ENCODE assay signal across 1 cellular context in the genomic region with DNA sequence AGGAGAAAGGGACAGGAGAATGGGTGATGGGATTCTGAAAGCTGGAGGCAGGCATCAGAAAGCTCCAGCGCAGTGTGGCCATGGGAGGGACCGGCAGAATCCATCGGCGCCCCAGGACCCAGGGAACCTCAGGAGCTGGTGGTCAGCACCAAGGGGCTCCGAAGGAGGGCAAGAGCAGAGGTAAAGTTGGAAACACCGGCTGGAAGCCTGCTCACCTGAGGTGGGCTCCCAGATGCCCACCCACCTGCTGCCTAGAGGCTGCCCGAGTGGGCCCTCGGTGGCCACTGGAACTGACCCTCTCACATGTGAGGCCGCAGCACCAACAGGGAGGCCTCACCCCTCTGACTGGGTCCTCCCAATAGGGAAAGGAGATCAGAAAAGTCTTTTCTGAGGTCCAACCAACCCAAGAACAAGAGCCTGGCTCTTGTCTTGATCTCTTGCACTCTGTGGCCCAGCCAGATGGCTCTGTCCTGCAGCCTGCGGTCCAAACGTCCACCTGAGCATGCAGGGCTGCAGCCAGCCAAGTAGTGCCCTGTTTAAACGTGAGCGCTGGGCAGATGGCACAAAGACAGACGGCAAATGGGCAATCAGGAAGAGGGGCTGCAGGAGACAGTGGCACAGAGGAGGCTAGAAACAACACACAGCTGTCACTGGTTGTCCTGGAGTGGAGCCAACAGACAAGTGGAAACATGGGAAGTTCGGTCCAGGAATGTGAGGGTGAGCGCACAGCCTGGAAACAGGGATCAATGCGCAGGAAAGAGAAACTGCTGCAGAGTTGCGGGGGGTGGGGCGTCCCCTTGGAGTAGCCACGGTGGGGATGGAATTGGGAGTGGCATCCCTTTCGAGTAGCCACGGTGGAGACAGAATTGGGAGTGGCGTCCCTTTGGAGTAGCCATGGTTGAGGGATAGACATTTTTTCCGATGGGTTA.
TF ChIP-seq lines count a peak whose summit lies in the region.

No MANE protein-coding gene starts in this region.

TF ChIP-seq in GM23338, 12 proteins besides CTCF, POLR2A, EP300 and RAD21 (continued from another document):
- TF ChIP-seq, protein P1, sequence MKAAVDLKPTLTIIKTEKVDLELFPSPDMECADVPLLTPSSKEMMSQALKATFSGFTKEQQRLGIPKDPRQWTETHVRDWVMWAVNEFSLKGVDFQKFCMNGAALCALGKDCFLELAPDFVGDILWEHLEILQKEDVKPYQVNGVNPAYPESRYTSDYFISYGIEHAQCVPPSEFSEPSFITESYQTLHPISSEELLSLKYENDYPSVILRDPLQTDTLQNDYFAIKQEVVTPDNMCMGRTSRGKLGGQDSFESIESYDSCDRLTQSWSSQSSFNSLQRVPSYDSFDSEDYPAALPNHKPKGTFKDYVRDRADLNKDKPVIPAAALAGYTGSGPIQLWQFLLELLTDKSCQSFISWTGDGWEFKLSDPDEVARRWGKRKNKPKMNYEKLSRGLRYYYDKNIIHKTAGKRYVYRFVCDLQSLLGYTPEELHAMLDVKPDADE (IDR thresholded peaks at IDR 0.05): no peak
- TF ChIP-seq CREB1 (CRISPR knock-in tag; IDR thresholded peaks at IDR 0.05; ENCODE audit: low read depth) (no peak), EZH2phosphoT487 (IDR thresholded peaks at IDR 0.05; ENCODE audit: unreplicated experiment) (no peak), STAT1 (IDR thresholded peaks at IDR 0.05; ENCODE audit: unreplicated experiment) (no peak), ZNF114 (CRISPR knock-in tag; IDR thresholded peaks at IDR 0.05) (no peak)
- TF ChIP-seq, protein P2, sequence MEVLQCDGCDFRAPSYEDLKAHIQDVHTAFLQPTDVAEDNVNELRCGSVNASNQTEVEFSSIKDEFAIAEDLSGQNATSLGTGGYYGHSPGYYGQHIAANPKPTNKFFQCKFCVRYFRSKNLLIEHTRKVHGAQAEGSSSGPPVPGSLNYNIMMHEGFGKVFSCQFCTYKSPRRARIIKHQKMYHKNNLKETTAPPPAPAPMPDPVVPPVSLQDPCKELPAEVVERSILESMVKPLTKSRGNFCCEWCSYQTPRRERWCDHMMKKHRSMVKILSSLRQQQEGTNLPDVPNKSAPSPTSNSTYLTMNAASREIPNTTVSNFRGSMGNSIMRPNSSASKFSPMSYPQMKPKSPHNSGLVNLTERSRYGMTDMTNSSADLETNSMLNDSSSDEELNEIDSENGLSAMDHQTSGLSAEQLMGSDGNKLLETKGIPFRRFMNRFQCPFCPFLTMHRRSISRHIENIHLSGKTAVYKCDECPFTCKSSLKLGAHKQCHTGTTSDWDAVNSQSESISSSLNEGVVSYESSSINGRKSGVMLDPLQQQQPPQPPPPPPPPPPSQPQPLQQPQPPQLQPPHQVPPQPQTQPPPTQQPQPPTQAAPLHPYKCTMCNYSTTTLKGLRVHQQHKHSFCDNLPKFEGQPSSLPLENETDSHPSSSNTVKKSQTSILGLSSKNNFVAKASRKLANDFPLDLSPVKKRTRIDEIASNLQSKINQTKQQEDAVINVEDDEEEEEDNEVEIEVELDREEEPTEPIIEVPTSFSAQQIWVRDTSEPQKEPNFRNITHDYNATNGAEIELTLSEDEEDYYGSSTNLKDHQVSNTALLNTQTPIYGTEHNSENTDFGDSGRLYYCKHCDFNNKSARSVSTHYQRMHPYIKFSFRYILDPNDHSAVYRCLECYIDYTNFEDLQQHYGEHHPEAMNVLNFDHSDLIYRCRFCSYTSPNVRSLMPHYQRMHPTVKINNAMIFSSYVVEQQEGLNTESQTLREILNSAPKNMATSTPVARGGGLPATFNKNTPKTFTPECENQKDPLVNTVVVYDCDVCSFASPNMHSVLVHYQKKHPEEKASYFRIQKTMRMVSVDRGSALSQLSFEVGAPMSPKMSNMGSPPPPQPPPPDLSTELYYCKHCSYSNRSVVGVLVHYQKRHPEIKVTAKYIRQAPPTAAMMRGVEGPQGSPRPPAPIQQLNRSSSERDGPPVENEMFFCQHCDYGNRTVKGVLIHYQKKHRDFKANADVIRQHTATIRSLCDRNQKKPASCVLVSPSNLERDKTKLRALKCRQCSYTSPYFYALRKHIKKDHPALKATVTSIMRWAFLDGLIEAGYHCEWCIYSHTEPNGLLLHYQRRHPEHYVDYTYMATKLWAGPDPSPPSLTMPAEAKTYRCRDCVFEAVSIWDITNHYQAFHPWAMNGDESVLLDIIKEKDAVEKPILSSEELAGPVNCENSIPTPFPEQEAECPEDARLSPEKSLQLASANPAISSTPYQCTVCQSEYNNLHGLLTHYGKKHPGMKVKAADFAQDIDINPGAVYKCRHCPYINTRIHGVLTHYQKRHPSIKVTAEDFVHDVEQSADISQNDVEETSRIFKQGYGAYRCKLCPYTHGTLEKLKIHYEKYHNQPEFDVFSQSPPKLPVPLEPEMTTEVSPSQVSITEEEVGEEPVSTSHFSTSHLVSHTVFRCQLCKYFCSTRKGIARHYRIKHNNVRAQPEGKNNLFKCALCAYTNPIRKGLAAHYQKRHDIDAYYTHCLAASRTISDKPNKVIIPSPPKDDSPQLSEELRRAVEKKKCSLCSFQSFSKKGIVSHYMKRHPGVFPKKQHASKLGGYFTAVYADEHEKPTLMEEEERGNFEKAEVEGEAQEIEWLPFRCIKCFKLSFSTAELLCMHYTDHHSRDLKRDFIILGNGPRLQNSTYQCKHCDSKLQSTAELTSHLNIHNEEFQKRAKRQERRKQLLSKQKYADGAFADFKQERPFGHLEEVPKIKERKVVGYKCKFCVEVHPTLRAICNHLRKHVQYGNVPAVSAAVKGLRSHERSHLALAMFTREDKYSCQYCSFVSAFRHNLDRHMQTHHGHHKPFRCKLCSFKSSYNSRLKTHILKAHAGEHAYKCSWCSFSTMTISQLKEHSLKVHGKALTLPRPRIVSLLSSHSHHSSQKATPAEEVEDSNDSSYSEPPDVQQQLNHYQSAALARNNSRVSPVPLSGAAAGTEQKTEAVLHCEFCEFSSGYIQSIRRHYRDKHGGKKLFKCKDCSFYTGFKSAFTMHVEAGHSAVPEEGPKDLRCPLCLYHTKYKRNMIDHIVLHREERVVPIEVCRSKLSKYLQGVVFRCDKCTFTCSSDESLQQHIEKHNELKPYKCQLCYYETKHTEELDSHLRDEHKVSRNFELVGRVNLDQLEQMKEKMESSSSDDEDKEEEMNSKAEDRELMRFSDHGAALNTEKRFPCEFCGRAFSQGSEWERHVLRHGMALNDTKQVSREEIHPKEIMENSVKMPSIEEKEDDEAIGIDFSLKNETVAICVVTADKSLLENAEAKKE (CRISPR knock-in tag; IDR thresholded peaks at IDR 0.05): no peak
- TF ChIP-seq, protein P3, sequence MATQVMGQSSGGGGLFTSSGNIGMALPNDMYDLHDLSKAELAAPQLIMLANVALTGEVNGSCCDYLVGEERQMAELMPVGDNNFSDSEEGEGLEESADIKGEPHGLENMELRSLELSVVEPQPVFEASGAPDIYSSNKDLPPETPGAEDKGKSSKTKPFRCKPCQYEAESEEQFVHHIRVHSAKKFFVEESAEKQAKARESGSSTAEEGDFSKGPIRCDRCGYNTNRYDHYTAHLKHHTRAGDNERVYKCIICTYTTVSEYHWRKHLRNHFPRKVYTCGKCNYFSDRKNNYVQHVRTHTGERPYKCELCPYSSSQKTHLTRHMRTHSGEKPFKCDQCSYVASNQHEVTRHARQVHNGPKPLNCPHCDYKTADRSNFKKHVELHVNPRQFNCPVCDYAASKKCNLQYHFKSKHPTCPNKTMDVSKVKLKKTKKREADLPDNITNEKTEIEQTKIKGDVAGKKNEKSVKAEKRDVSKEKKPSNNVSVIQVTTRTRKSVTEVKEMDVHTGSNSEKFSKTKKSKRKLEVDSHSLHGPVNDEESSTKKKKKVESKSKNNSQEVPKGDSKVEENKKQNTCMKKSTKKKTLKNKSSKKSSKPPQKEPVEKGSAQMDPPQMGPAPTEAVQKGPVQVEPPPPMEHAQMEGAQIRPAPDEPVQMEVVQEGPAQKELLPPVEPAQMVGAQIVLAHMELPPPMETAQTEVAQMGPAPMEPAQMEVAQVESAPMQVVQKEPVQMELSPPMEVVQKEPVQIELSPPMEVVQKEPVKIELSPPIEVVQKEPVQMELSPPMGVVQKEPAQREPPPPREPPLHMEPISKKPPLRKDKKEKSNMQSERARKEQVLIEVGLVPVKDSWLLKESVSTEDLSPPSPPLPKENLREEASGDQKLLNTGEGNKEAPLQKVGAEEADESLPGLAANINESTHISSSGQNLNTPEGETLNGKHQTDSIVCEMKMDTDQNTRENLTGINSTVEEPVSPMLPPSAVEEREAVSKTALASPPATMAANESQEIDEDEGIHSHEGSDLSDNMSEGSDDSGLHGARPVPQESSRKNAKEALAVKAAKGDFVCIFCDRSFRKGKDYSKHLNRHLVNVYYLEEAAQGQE (IDR thresholded peaks at IDR 0.05; ENCODE audit: unreplicated experiment): no peak
